Comparison of ENCODE assay signal across 12 cellular contexts in genomic region chr4:89737888-89738287, GRCh38.
A peak's percentile ranks its signal among the peaks of the same experiment; 100 is the strongest.
DNase-seq lines count a peak whose midpoint lies in the region; ATAC-seq and TF ChIP-seq lines count a peak whose summit lies in the region.
"Had no signal": no experiment of that assay in that cellular context is flagged by ENCODE, and none has a peak within 500 bp of the region (broad histone marks: within the 10 kb centered on the region; RNA-seq: fewer than 3 reads in every experiment).

No MANE protein-coding gene starts in this region.

- H3K9me3 ChIP-seq in SJSA1 (replicated peaks) (no peaks in the 10 kb centered on the region), testis (no peaks in the 10 kb centered on the region)

- DNase-seq in AG09319 (ENCODE audit: extremely low read depth, low read depth) (peak; percentile 30), HS-27A (ENCODE audit: low read depth) (peak; percentile 46), SJSA1 (ENCODE audit: low read depth in 1 of 2, low spot score in 2 of 2) (peak; percentile 52), fibroblast of the conjunctiva (ENCODE audit: low read depth) (peak; percentile 26), NCI-H2196 (lab: John Stamatoyannopoulos, UW; ENCODE audit: unreplicated experiment) (no peak), testis (no peak), activated gamma-delta T cell (lab: John Stamatoyannopoulos, UW) (no peak)
- DNase-seq: activated CD8-positive, alpha-beta memory T cell treated with anti-CD3 and anti-CD28 coated beads for 24 hours; kidney; stimulated activated CD4-positive, alpha-beta T cell treated with anti-CD3 and anti-CD28 coated beads, Interleukin-1b, Interleukin-23, amount 100 ng/mL, for 48 hours; stomach had no signal

- TF ChIP-seq CTCF in AG09319 (IDR thresholded peaks at IDR 0.05; ENCODE audit: low read depth, low read length) (no peak), testis (IDR thresholded peaks at IDR 0.05) (no peak)

- intact Hi-C loops in testis (cut with DNase I; ENCODE audit: low total_unique reads) = no loop called here

- no peaks in the 10 kb centered on the region for H3K27me3 ChIP-seq in SJSA1 (replicated peaks)
- H3K27me3 ChIP-seq in testis = no peaks in the 10 kb centered on the region
- H3K27me3 ChIP-seq: stomach had no signal

- ATAC-seq in HG02840 (IDR thresholded peaks at IDR 0.05; ENCODE audit: low FRiP score, unreplicated experiment) = no peak

- 80 to 81% methylated on average over 2 of the region's 2 CpGs for WGBS in testis, 2 donors

- H3K36me3 ChIP-seq in SJSA1 = no peaks in the 10 kb centered on the region
- no peaks in the 10 kb centered on the region for H3K36me3 ChIP-seq in testis (ENCODE audit: low read depth, missing control alignments)
- H3K36me3 ChIP-seq: stomach had no signal

- peaks cover 8% of the 10 kb centered on the region for H3K4me1 ChIP-seq in SJSA1 (replicated peaks)
- no peaks in the 10 kb centered on the region for H3K4me1 ChIP-seq in testis
- H3K4me1 ChIP-seq: stomach had no signal

- H3K27ac ChIP-seq in SJSA1 = no peak overlapping the region; the same call in 1 of the 2 replicates
- H3K27ac ChIP-seq in testis = no peak overlapping the region
- H3K27ac ChIP-seq: stomach had no signal

- TF ChIP-seq POLR2A in testis (IDR thresholded peaks at IDR 0.05) = no peak

- H3K4me3 ChIP-seq in SJSA1 (no peak overlapping the region), testis (no peak overlapping the region)
- H3K4me3 ChIP-seq: stomach had no signal

Comparison
In these comparisons a context has a peak if more than half of its experiments do, and no peak if none do; other contexts are left out.
1. DNase-seq: peak in AG09319 (single experiment), HS-27A (single experiment), SJSA1 (2 of 2) and fibroblast of the conjunctiva (single experiment); none in NCI-H2196 (single experiment), testis (single experiment) and activated gamma-delta T cell (single experiment).